9 cellular contexts compared by ENCODE assay signal in the genomic region with DNA sequence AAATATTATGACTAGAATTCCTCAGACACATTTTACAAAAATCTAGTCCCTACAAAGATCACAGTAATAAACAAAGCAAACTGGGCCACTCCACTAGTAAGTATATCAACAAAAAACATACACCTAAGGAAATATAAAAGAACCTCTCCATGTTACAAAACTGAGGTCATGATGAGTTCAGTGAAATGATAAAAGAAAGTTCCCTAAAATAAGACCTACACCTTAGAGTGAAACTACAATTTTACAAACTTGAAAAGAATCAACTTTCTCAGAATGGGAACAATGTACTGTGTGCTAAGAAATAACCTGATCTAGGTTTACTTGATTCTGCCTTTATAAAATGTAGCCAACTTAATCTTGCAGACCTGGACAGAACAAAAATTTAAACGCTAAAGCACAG. TPM values are rescaled to one million over a fixed set of nuclear protein-coding genes. Genes with fewer than 3 reads are reported as not detected.
DNase-seq lines count a peak whose midpoint lies in the region; ATAC-seq, FAIRE-seq and TF ChIP-seq lines count a peak whose summit lies in the region.
"Had no signal": no experiment of that assay in that cellular context is flagged by ENCODE, and none has a peak within 500 bp of the region (broad histone marks: within the 10 kb centered on the region; RNA-seq: fewer than 3 reads in every experiment).

No MANE protein-coding gene starts in this region.

- H3K36me3 ChIP-seq in right atrium auricular region = no peaks in the 10 kb centered on the region
- no peaks in the 10 kb centered on the region for H3K36me3 ChIP-seq in mucosa of rectum (ENCODE audit: control insufficient read depth in 2 of 2, insufficient read depth in 2 of 2, low read length in 2 of 2)
- no peaks in the 10 kb centered on the region for H3K36me3 ChIP-seq in upper lobe of right lung
- no peaks in the 10 kb centered on the region for H3K36me3 ChIP-seq in aorta (ENCODE audit: control insufficient read depth in 1 of 2, insufficient read depth in 2 of 2, low read length in 1 of 2)

- H3K36me3 Mint-ChIP-seq in brain = peaks cover 14% of the 10 kb centered on the region

- ATAC-seq in Right ventricle myocardium superior (ENCODE audit: poor library complexity) (no peak), upper lobe of right lung (no peak), GM18505 (IDR thresholded peaks at IDR 0.05; ENCODE audit: unreplicated experiment) (no peak), aorta (ENCODE audit: low FRiP score) (no peak)

- H3K4me1 Mint-ChIP-seq in brain = peaks cover 40% of the 10 kb centered on the region

- no peak for TF ChIP-seq POLR2A in GM18505 (IDR thresholded peaks at IDR 0.05; ENCODE audit: borderline replicate concordance, extremely low read depth, insufficient read depth, insufficient read length)

- peak overlapping the region in 1 of 2 donors; percentile 97 for H3K4me3 ChIP-seq in right atrium auricular region
- peak overlapping the region; percentile 86 to 87 for H3K4me3 ChIP-seq in mucosa of rectum (ENCODE audit: low read length in 2 of 2)
- peak overlapping the region; percentile 74 for H3K4me3 ChIP-seq in upper lobe of right lung
- no peak overlapping the region for H3K4me3 ChIP-seq in aorta (ENCODE audit: low read length in 2 of 2)

- H3K27me3 Mint-ChIP-seq in brain = peaks cover 7% of the 10 kb centered on the region

- peak overlapping the region in 3 of 5 experiments; percentile 90 to 96 (median 95) for H3K27ac Mint-ChIP-seq in brain

- FAIRE-seq in GM19239 (lab: Jason Lieb, UNC) = no peak

- H3K27ac ChIP-seq in right atrium auricular region (peak overlapping the region; percentile 93 to 95), mucosa of rectum (ENCODE audit: low read depth in 2 of 2, low read length in 2 of 2) (peak overlapping the region; percentile 94 to 98), upper lobe of right lung (peak overlapping the region; percentile 86), aorta (ENCODE audit: low read depth in 1 of 2, low read length in 2 of 2) (no peak overlapping the region)

- DNase-seq in right atrium auricular region (ENCODE audit: low spot score) (no peak), Right ventricle myocardium superior (no peak), upper lobe of right lung (no peak), GM19239 (ENCODE audit: insufficient read length, low spot score) (no peak), aorta (no peak)
- DNase-seq: midbrain had no signal

- no peaks in the 10 kb centered on the region for H3K9me3 Mint-ChIP-seq in brain

- WGBS in aorta, 2 donors = 64 to 79% methylated on average over 1 of the region's 1 CpG

- TF ChIP-seq CTCF in right atrium auricular region (IDR thresholded peaks at IDR 0.05) (no peak), brain (conservative IDR thresholded peaks at IDR 0.05) (no peak), upper lobe of right lung (IDR thresholded peaks at IDR 0.05) (no peak)

- H3K4me1 ChIP-seq in right atrium auricular region (peaks cover 0 to 41% of the 10 kb centered on the region in 2 donors), mucosa of rectum (ENCODE audit: control insufficient read depth in 2 of 2, insufficient read depth in 2 of 2, low read length in 2 of 2) (peaks cover 9 to 18% of the 10 kb centered on the region in 2 donors), upper lobe of right lung (peaks cover 30% of the 10 kb centered on the region), aorta (ENCODE audit: control insufficient read depth in 1 of 2, insufficient read depth in 2 of 2, low read length in 2 of 2) (peaks cover 0 to 5% of the 10 kb centered on the region in 2 donors)

- H3K27me3 ChIP-seq in right atrium auricular region = no peaks in the 10 kb centered on the region
- no peaks in the 10 kb centered on the region for H3K27me3 ChIP-seq in mucosa of rectum (ENCODE audit: control insufficient read depth in 2 of 2, insufficient read depth in 2 of 2, low read length in 2 of 2)
- no peaks in the 10 kb centered on the region for H3K27me3 ChIP-seq in upper lobe of right lung
- no peaks in the 10 kb centered on the region for H3K27me3 ChIP-seq in aorta (ENCODE audit: control insufficient read depth in 1 of 2, insufficient read depth in 2 of 2, low read length in 1 of 2)

- peak overlapping the region in 1 of 2 donors; percentile 85 for H3K9ac ChIP-seq in mucosa of rectum (ENCODE audit: low read depth in 1 of 2, low read length in 2 of 2)

- H3K9me3 ChIP-seq in right atrium auricular region (no peaks in the 10 kb centered on the region), mucosa of rectum (ENCODE audit: control insufficient read depth in 2 of 2, low read length in 2 of 2) (no peaks in the 10 kb centered on the region), upper lobe of right lung (no peaks in the 10 kb centered on the region), aorta (ENCODE audit: control insufficient read depth, low read length) (peaks cover 1% of the 10 kb centered on the region)

- intact Hi-C loops in Right ventricle myocardium superior (cut with DNase I) (loop anchor here (10.0 kb wide), 1 partner anchor 74 kb away; no protein-coding TSS in a partner anchor), upper lobe of right lung (cut with DNase I) (no loop called here), aorta (cut with DNase I) (loop anchor here (5.0 to 10.0 kb wide), 2 partner anchors 414 to 417 kb away; partner anchors contain the start of gene KIZ (in 2 of the 2))

- H3K4me3 Mint-ChIP-seq in brain = peak overlapping the region; percentile 89 to 97 (median 95)

RNA-seq across cellular contexts. Expression of gene RALGAPA2, which starts 2.0 kb away (rescaled TPM):
- total RNA-seq in right atrium auricular region = 10 to 100 TPM; 27.8 to 28.5 TPM
- total RNA-seq in Right ventricle myocardium superior = 15.5 TPM
- polyA plus RNA-seq in brain (ENCODE audit: insufficient read depth, low read depth, low replicate concordance) = 12.5 TPM
- 88.9 TPM for total RNA-seq in upper lobe of right lung
- total RNA-seq in aorta = 10 to 100 TPM; 34.8 to 62.3 TPM
- polyA plus RNA-seq in aorta = 1 to 10 TPM; 2.2 to 3.5 TPM

Comparison
In these comparisons a context has a peak if more than half of its experiments do, and no peak if none do; other contexts are left out.
1. H3K27ac ChIP-seq: peak in right atrium auricular region (2 of 2), mucosa of rectum (2 of 2) and upper lobe of right lung (single experiment); none in aorta (0 of 2).
2. H3K4me3 ChIP-seq: peak in mucosa of rectum (2 of 2) and upper lobe of right lung (single experiment); none in aorta (0 of 2).